Comparison of ENCODE assay signal across 17 cellular contexts in the genomic region with DNA sequence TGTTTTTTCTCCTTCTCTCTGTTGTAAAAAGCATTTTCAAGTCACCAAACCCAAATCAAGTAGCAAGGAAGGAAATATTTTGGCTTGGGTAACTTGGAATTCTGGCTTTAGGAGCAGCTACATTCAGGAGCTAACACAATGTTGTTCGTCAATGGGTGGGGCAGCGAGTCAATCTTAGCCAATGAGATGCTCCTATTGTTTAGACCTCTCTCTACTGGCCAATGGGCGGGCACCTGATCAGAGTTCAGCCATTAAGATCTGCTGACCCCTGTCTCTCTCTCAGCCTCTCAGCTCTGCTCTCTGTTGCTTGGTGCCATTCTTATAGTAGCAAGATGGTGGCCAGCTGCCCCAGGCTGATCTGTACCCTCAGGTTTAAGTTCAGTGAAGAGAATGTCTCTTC.
DNase-seq lines count a peak whose midpoint lies in the region; ATAC-seq, FAIRE-seq and TF ChIP-seq lines count a peak whose summit lies in the region.
"Had no signal": no experiment of that assay in that cellular context is flagged by ENCODE, and none has a peak within 500 bp of the region (broad histone marks: within the 10 kb centered on the region; RNA-seq: fewer than 3 reads in every experiment).

No MANE protein-coding gene starts in this region.

- no TSS peak for BruUV-seq in HepG2 (replicated peaks; lab: Mats Ljungman, UMichigan)

- H2AFZ ChIP-seq in HepG2 (ENCODE audit: low read length), result no peak overlapping the region

- no peak overlapping the region for H3K4me3 ChIP-seq in HepG2 (replicated peaks in 1 of 3; ENCODE audit: insufficient read depth in 1 of 3, low read depth in 2 of 3, low read length in 3 of 3)
- H3K4me3 ChIP-seq in right lobe of liver, result no peak overlapping the region
- no peak overlapping the region for H3K4me3 ChIP-seq in testis

- no peak overlapping the region for H3K4me2 ChIP-seq in HepG2 (ENCODE audit: low read depth, low read length)

- H3K9me3 ChIP-seq in HepG2 (ENCODE audit: low read length) (no peaks in the 10 kb centered on the region), right lobe of liver (no peaks in the 10 kb centered on the region), testis (no peaks in the 10 kb centered on the region)

- FAIRE-seq in HepG2 (lab: Jason Lieb, UNC), result no peak
- no peak for FAIRE-seq in GM19239 (lab: Jason Lieb, UNC)
- FAIRE-seq: GM12891, GM18507 had no signal

- 0 out of 3 replicates have a peak, but pooled peaks have one; percentile 13 for ATAC-seq in HepG2
- no peak for ATAC-seq in right lobe of liver
- ATAC-seq: HCT116 had no signal

- H3K9ac ChIP-seq in HepG2 (ENCODE audit: insufficient read depth, low read depth, low read length), result no peak overlapping the region

- H3K27ac ChIP-seq in HepG2 (ENCODE audit: extremely low read length, insufficient read depth, low read length), result no peak overlapping the region
- H3K27ac ChIP-seq in right lobe of liver, result no peak overlapping the region
- no peak overlapping the region for H3K27ac ChIP-seq in testis

- TF ChIP-seq CTCF in HepG2 (CRISPR knock-in tag; IDR thresholded peaks at IDR 0.05) (no peak), right lobe of liver (IDR thresholded peaks at IDR 0.05) (no peak), testis (IDR thresholded peaks at IDR 0.05) (no peak), HFFc6 (IDR thresholded peaks at IDR 0.05) (no peak)

- intact Hi-C loops in HepG2 (cut with micrococcal nuclease; ENCODE audit: unreplicated experiment) (no loop called here), right lobe of liver (cut with DNase I) (no loop called here), testis (cut with DNase I; ENCODE audit: low total_unique reads) (no loop called here)

- H3K27ac Mint-ChIP-seq in HFFc6, result no peak overlapping the region
- H3K27ac Mint-ChIP-seq: CD4-positive, alpha-beta memory T cell had no signal

- H3K4me1 Mint-ChIP-seq in HFFc6 (ENCODE audit: low read depth), result no peaks in the 10 kb centered on the region
- H3K4me1 Mint-ChIP-seq: CD4-positive, alpha-beta memory T cell had no signal

- H3K4me1 ChIP-seq in HepG2 (ENCODE audit: insufficient read depth, low read length) (peaks cover 49% of the 10 kb centered on the region), right lobe of liver (no peaks in the 10 kb centered on the region), testis (peaks cover 4% of the 10 kb centered on the region)

- no peak for TF ChIP-seq RAD21 in HepG2 (CRISPR knock-in tag; IDR thresholded peaks at IDR 0.05)

- H3K9me3 Mint-ChIP-seq in HFFc6, result no peaks in the 10 kb centered on the region
- H3K9me3 Mint-ChIP-seq: H9 had no signal

- TF ChIP-seq EP300 in HepG2 (IDR thresholded peaks at IDR 0.05; ENCODE audit: low read depth in 2 of 2, low read length in 2 of 2) (no peak), HepG2 (CRISPR knock-in tag; IDR thresholded peaks at IDR 0.05; ENCODE audit: borderline replicate concordance) (no peak)

- H3K79me2 ChIP-seq in HepG2 (ENCODE audit: insufficient read depth, low read length), result no peaks in the 10 kb centered on the region

- DNase-seq in HepG2 (ENCODE audit: low spot score) (no peak), right lobe of liver (no peak), SK-N-DZ (ENCODE audit: low spot score) (peak; percentile 39), testis (peak; percentile 24), HFFc6 (no peak), GM19239 (ENCODE audit: insufficient read length, low spot score) (no peak)
- DNase-seq: C1 segment of cervical spinal cord; Calu3; CD4-positive, alpha-beta memory T cell; COR-L47; DMS53; DMS79 treated with DMSO at 0.1 percent for 48 hours; GF-D8; H9 had no signal

- peaks cover 40% of the 10 kb centered on the region for H3K27me3 Mint-ChIP-seq in HFFc6 (ENCODE audit: insufficient read depth)

- TF ChIP-seq POLR2A in HepG2 (IDR thresholded peaks at IDR 0.05; ENCODE audit: insufficient read depth in 1 of 2, low read depth in 2 of 2, low read length in 2 of 2), result no peak
- TF ChIP-seq POLR2A in right lobe of liver (IDR thresholded peaks at IDR 0.05), result no peak
- no peak for TF ChIP-seq POLR2A in testis (IDR thresholded peaks at IDR 0.05)

- in situ Hi-C loops in HepG2 (cut with HindIII; ENCODE audit: extremely low pct_ligation_motif_present, low pct_unique_long_range_greater_than_20kb), result no loop called here

- H3K4me3 Mint-ChIP-seq in HFFc6, result no peak overlapping the region
- H3K4me3 Mint-ChIP-seq: CD4-positive, alpha-beta memory T cell; H9 had no signal

- H3K36me3 Mint-ChIP-seq in HFFc6 (ENCODE audit: low read depth), result no peaks in the 10 kb centered on the region
- H3K36me3 Mint-ChIP-seq: CD4-positive, alpha-beta memory T cell had no signal

- CTCF ChIA-PET in HepG2 (lab: Yijun Ruan, JAX; ENCODE audit: low intra/inter-chr PET ratio, low total read pairs), result no interaction called here

- H3K36me3 ChIP-seq in HepG2 (replicated peaks in 1 of 2; ENCODE audit: control insufficient read depth in 1 of 2, insufficient read depth in 2 of 2, low read length in 2 of 2) (no peaks in the 10 kb centered on the region), right lobe of liver (no peaks in the 10 kb centered on the region), testis (ENCODE audit: low read depth, missing control alignments) (no peaks in the 10 kb centered on the region)

- no peaks in the 10 kb centered on the region for H4K20me1 ChIP-seq in HepG2 (ENCODE audit: insufficient read depth, low read length)

- H3K27me3 ChIP-seq in HepG2 (ENCODE audit: control insufficient read depth in 1 of 2, insufficient read depth in 2 of 2, low read length in 2 of 2) (peaks cover 8 to 20% of the 10 kb centered on the region in 2 experiments), right lobe of liver (no peaks in the 10 kb centered on the region), testis (no peaks in the 10 kb centered on the region)

- WGBS in HepG2 (ENCODE audit: low lambda C conversion rate), result 50% methylated on average over 3 of the region's 3 CpGs
- WGBS in right lobe of liver (ENCODE audit: insufficient coverage, low coverage, low lambda C conversion rate, missing lambda C conversion rate), result no CpG with 5 or more reads among the region's 3 CpGs
- 66 to 79% methylated on average over 3 of the region's 3 CpGs for WGBS in testis, 2 donors

- POLR2A ChIA-PET in HepG2 (lab: Yijun Ruan, JAX), result no interaction called here

TF ChIP-seq in HepG2, 621 proteins besides CTCF, POLR2A, EP300 and RAD21:
- TF ChIP-seq ZNF644 (CRISPR knock-in tag; IDR thresholded peaks at IDR 0.05; ENCODE audit: low read depth) (0 out of 2 replicates have a peak, but pooled peaks have one; percentile 15), BCL3 (CRISPR knock-in tag; IDR thresholded peaks at IDR 0.05) (no peak)

Comparison
In these comparisons a context has a peak if more than half of its experiments do, and no peak if none do; other contexts are left out.
1. DNase-seq: peak in SK-N-DZ (single experiment) and testis (single experiment); none in HepG2 (single experiment), right lobe of liver (0 of 3), HFFc6 (single experiment) and GM19239 (single experiment).